Comparison of ENCODE assay signal across 22 cellular contexts in the genomic region with DNA sequence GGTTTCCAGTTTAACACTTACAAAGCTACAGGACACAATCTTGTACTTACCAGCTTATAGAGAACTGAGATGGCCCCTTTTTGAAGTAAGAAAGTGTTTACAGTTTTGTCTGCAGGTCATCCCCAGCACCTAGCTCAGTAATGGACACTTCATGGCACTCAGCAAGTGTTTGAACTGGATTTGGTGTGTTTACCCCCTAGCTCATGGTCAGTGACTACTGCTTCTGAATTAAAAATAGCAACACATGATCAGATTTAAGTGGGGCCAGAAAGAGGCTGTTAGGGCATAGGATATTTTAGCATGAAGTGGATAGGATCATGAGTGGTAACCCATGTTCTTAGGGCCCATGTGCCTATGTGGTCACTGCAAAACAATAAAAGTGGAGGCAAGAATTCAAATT. TPM values are rescaled to one million over a fixed set of nuclear protein-coding genes. Genes with fewer than 3 reads are reported as not detected.
DNase-seq lines count a peak whose midpoint lies in the region; ATAC-seq and TF ChIP-seq lines count a peak whose summit lies in the region.
"Had no signal": no experiment of that assay in that cellular context is flagged by ENCODE, and none has a peak within 500 bp of the region (broad histone marks: within the 10 kb centered on the region; RNA-seq: fewer than 3 reads in every experiment).

No MANE protein-coding gene starts in this region.

- no peaks in the 10 kb centered on the region for H3K9me3 Mint-ChIP-seq in activated naive CD8-positive, alpha-beta T cell (ENCODE audit: low read depth)
- no peaks in the 10 kb centered on the region for H3K9me3 Mint-ChIP-seq in activated naive CD8-positive, alpha-beta T cell treated with anti-CD3 and anti-CD28 coated beads for 36 hours
- H3K9me3 Mint-ChIP-seq in stimulated activated memory B cell treated with anti-CD40 and anti-IgM and Interleukin-4, amounts not matched to agents 10 μg/mL and 1 μg/mL and 100 μg/mL, for 72 hours = no peaks in the 10 kb centered on the region
- no peaks in the 10 kb centered on the region for H3K9me3 Mint-ChIP-seq in T-helper 2 cell treated with Interferon-gamma antibody and Interleukin-4, amounts not matched to agents 5 μg/mL and 100 μg/mL, for 36 hours
- H3K9me3 Mint-ChIP-seq: CD14-positive monocyte, endodermal cell had no signal

- H3K4me1 Mint-ChIP-seq in activated naive CD8-positive, alpha-beta T cell (ENCODE audit: low read depth) = peaks cover 87% of the 10 kb centered on the region
- peaks cover 80% of the 10 kb centered on the region for H3K4me1 Mint-ChIP-seq in activated naive CD8-positive, alpha-beta T cell treated with anti-CD3 and anti-CD28 coated beads for 36 hours
- peaks cover 51% of the 10 kb centered on the region for H3K4me1 Mint-ChIP-seq in T-helper 17 cell
- peaks cover 83% of the 10 kb centered on the region for H3K4me1 Mint-ChIP-seq in stimulated activated memory B cell treated with anti-CD40 and anti-IgM and Interleukin-4, amounts not matched to agents 10 μg/mL and 1 μg/mL and 100 μg/mL, for 72 hours
- peaks cover 63% of the 10 kb centered on the region for H3K4me1 Mint-ChIP-seq in T-helper 2 cell treated with Interferon-gamma antibody and Interleukin-4, amounts not matched to agents 5 μg/mL and 100 μg/mL, for 36 hours (ENCODE audit: low read depth)

- peaks cover 4 to 86% of the 10 kb centered on the region in 2 donors for H3K4me1 ChIP-seq in left lung

- ATAC-seq in T-helper 17 cell = no peak
- ATAC-seq in left lung = peak; percentile 77
- ATAC-seq in stimulated activated memory B cell treated with anti-CD40 and anti-IgM and Interleukin-4, amounts not matched to agents 10 μg/mL and 1 μg/mL and 100 μg/mL, for 72 hours = no peak
- ATAC-seq: left lobe of liver had no signal

- no peaks in the 10 kb centered on the region for H3K27me3 ChIP-seq in left lung

- H3K27ac Mint-ChIP-seq in activated naive CD8-positive, alpha-beta T cell = peak overlapping the region; percentile 72
- H3K27ac Mint-ChIP-seq in activated naive CD8-positive, alpha-beta T cell treated with anti-CD3 and anti-CD28 coated beads for 36 hours = no peak overlapping the region
- H3K27ac Mint-ChIP-seq in T-helper 17 cell = peak overlapping the region; percentile 79
- peak overlapping the region; percentile 11 for H3K27ac Mint-ChIP-seq in stimulated activated memory B cell treated with anti-CD40 and anti-IgM and Interleukin-4, amounts not matched to agents 10 μg/mL and 1 μg/mL and 100 μg/mL, for 72 hours
- no peak overlapping the region for H3K27ac Mint-ChIP-seq in T-helper 2 cell treated with Interferon-gamma antibody and Interleukin-4, amounts not matched to agents 5 μg/mL and 100 μg/mL, for 36 hours

- H3K36me3 ChIP-seq in left lung = no peaks in the 10 kb centered on the region

- no peaks in the 10 kb centered on the region for H3K9me3 ChIP-seq in T-helper 17 cell (ENCODE audit: control insufficient read depth, low read length, poor library complexity, severe bottlenecking)
- H3K9me3 ChIP-seq in left lung = no peaks in the 10 kb centered on the region

- intact Hi-C loops in left lung (cut with DNase I) = loop anchor here in 1 of 2 donors (10.0 kb wide), 1 partner anchor 96 kb away; no protein-coding TSS in a partner anchor

- no peak for TF ChIP-seq CTCF in left lung (IDR thresholded peaks at IDR 0.05)

- no peaks in the 10 kb centered on the region for H3K27me3 Mint-ChIP-seq in activated naive CD8-positive, alpha-beta T cell
- no peaks in the 10 kb centered on the region for H3K27me3 Mint-ChIP-seq in activated naive CD8-positive, alpha-beta T cell treated with anti-CD3 and anti-CD28 coated beads for 36 hours
- H3K27me3 Mint-ChIP-seq in T-helper 17 cell = no peaks in the 10 kb centered on the region
- no peaks in the 10 kb centered on the region for H3K27me3 Mint-ChIP-seq in stimulated activated memory B cell treated with anti-CD40 and anti-IgM and Interleukin-4, amounts not matched to agents 10 μg/mL and 1 μg/mL and 100 μg/mL, for 72 hours
- H3K27me3 Mint-ChIP-seq in T-helper 2 cell treated with Interferon-gamma antibody and Interleukin-4, amounts not matched to agents 5 μg/mL and 100 μg/mL, for 36 hours (ENCODE audit: low read depth) = no peaks in the 10 kb centered on the region

- no peak overlapping the region for H3K4me3 Mint-ChIP-seq in activated naive CD8-positive, alpha-beta T cell
- H3K4me3 Mint-ChIP-seq in activated naive CD8-positive, alpha-beta T cell treated with anti-CD3 and anti-CD28 coated beads for 36 hours = no peak overlapping the region
- H3K4me3 Mint-ChIP-seq in T-helper 17 cell = peak overlapping the region; percentile 10
- no peak overlapping the region for H3K4me3 Mint-ChIP-seq in stimulated activated memory B cell treated with anti-CD40 and anti-IgM and Interleukin-4, amounts not matched to agents 10 μg/mL and 1 μg/mL and 100 μg/mL, for 72 hours
- H3K4me3 Mint-ChIP-seq in T-helper 2 cell treated with Interferon-gamma antibody and Interleukin-4, amounts not matched to agents 5 μg/mL and 100 μg/mL, for 36 hours = no peak overlapping the region
- H3K4me3 Mint-ChIP-seq: CD14-positive monocyte, endodermal cell had no signal

- H3K4me3 ChIP-seq in left lung = no peak overlapping the region

- peaks cover 14% of the 10 kb centered on the region for H3K36me3 Mint-ChIP-seq in activated naive CD8-positive, alpha-beta T cell
- peaks cover 24% of the 10 kb centered on the region for H3K36me3 Mint-ChIP-seq in activated naive CD8-positive, alpha-beta T cell treated with anti-CD3 and anti-CD28 coated beads for 36 hours
- H3K36me3 Mint-ChIP-seq in T-helper 17 cell (ENCODE audit: low read depth) = peaks cover 4% of the 10 kb centered on the region
- H3K36me3 Mint-ChIP-seq in stimulated activated memory B cell treated with anti-CD40 and anti-IgM and Interleukin-4, amounts not matched to agents 10 μg/mL and 1 μg/mL and 100 μg/mL, for 72 hours = peaks cover 14% of the 10 kb centered on the region
- H3K36me3 Mint-ChIP-seq in T-helper 2 cell treated with Interferon-gamma antibody and Interleukin-4, amounts not matched to agents 5 μg/mL and 100 μg/mL, for 36 hours (ENCODE audit: low read depth) = peaks cover 4% of the 10 kb centered on the region

- DNase-seq in activated naive CD8-positive, alpha-beta T cell treated with anti-CD3 and anti-CD28 coated beads for 36 hours = no peak
- DNase-seq in T-helper 17 cell = no peak
- DNase-seq in left lung = no peak
- DNase-seq in dermis blood vessel endothelial cell = no peak
- no peak for DNase-seq in T-helper 2 cell treated with Interferon-gamma antibody and Interleukin-4, amounts not matched to agents 5 μg/mL and 100 μg/mL, for 36 hours (ENCODE audit: low spot score)
- DNase-seq in NCI-H1105 treated with DMSO at 0.1 percent for 48 hours (lab: John Stamatoyannopoulos, UW) = no peak
- DNase-seq: activated CD4-positive, alpha-beta T cell treated with anti-CD3 and anti-CD28 coated beads for 4 hours; activated naive CD4-positive, alpha-beta T cell treated with anti-CD3 and anti-CD28 coated beads, Interleukin-2, amount 50 U/mL, for 16 hours; DMS153; endodermal cell; IMR-90; NCI-H1436 treated with DMSO at 0.1 percent for 48 hours; NCI-H2171 treated with DMSO at 0.1 percent for 48 hours; NCI-H526 treated with DMSO at 0.1 percent for 48 hours; occipital lobe; retina; stimulated activated CD8-positive, alpha-beta memory T cell treated with anti-CD3 and anti-CD28 coated beads, Interleukin-4, amount 100 ng/mL, for 48 hours; SW 1271 had no signal

- H3K27ac ChIP-seq in left lung = no peak overlapping the region

RNA-seq across cellular contexts. Expression of gene RAB7A, which starts 54.5 kb away (rescaled TPM):
- 100 to 1,000 TPM; 260 to 278 TPM for total RNA-seq in activated naive CD8-positive, alpha-beta T cell treated with anti-CD3 and anti-CD28 coated beads for 36 hours
- total RNA-seq in T-helper 17 cell (100 to 1,000 TPM; 145 to 166 TPM), left lung (100 to 1,000 TPM; 253 to 336 TPM), dermis blood vessel endothelial cell (30.1 and 46.5 TPM in 2 replicates)

Comparison
In these comparisons a context has a peak if more than half of its experiments do, and no peak if none do; other contexts are left out.
1. H3K27ac Mint-ChIP-seq: peak in activated naive CD8-positive, alpha-beta T cell (single experiment), T-helper 17 cell (single experiment) and stimulated activated memory B cell treated with anti-CD40 and anti-IgM and Interleukin-4, amounts not matched to agents 10 μg/mL and 1 μg/mL and 100 μg/mL, for 72 hours (single experiment); none in activated naive CD8-positive, alpha-beta T cell treated with anti-CD3 and anti-CD28 coated beads for 36 hours (single experiment) and T-helper 2 cell treated with Interferon-gamma antibody and Interleukin-4, amounts not matched to agents 5 μg/mL and 100 μg/mL, for 36 hours (single experiment).